In the genomic region with DNA sequence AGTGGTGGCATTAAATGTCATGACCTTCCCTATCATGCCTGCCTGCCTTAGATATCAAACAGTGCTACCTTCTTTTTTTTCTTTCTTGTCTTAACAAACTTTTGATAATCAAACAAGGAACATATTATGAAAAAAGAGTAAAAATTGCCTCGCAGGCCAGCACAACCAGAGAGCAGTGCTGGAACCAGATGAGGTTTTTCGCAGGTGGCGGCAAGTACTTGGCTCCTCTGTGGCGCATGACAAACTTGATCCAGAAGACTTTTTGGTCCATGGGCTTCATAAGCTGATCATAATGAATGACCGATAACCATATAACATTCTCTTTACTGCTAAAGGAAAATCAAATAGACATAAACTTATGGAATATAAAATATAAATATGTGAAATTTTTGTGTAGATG, we compare ENCODE assay signal across 30 cellular contexts.
"Had no signal": no experiment of that assay in that cellular context is flagged by ENCODE, and none has a peak within 500 bp of the region (broad histone marks: within the 10 kb centered on the region; RNA-seq: fewer than 3 reads in every experiment).

No MANE protein-coding gene starts in this region.

- H3K27me3 ChIP-seq: ascending aorta, brain microvascular endothelial cell, breast epithelium had no signal

- H3K4me3 ChIP-seq: ascending aorta, breast epithelium had no signal

- H3K27ac ChIP-seq: ascending aorta, brain microvascular endothelial cell, breast epithelium, VCaP had no signal

- DNase-seq: activated B cell treated with CpG ODN at 0.5 μM for 24 hours; activated CD4-positive, alpha-beta memory T cell treated with anti-CD3 and anti-CD28 coated beads, Interleukin-2, amount 10 ng/mL, durations not matched to agents 7 days and 5 days; activated CD4-positive, alpha-beta T cell treated with anti-CD3 and anti-CD28 coated beads for 4 hours; activated CD4-positive, alpha-beta T cell treated with anti-CD3 and anti-CD28 coated beads, Interleukin-2, amount 10 ng/mL, durations not matched to agents 24 days and 14 days; activated CD4-positive, alpha-beta T cell treated with anti-CD3 and anti-CD28 coated beads, Interleukin-2, amount 50 U/mL, for 1 hour; activated CD4-positive, alpha-beta T cell treated with anti-CD3 and anti-CD28 coated beads, Interleukin-2, amount 50 U/mL, for 4 hours; activated CD4-positive, CD25-positive, alpha-beta regulatory T cell treated with anti-CD3 and anti-CD28 coated beads, Interleukin-2, amount 50 U/mL, for 72 hours; activated CD8-positive, alpha-beta memory T cell treated with anti-CD3 and anti-CD28 coated beads for 24 hours; activated CD8-positive, alpha-beta memory T cell treated with anti-CD3 and anti-CD28 coated beads, Interleukin-2, amount 10 ng/mL, durations not matched to agents 7 days and 5 days; activated CD8-positive, alpha-beta memory T cell treated with anti-CD3 and anti-CD28 coated beads, Interleukin-2, amount 50 U/mL, for 48 hours; activated CD8-positive, alpha-beta T cell treated with anti-CD3 and anti-CD28 coated beads, Interleukin-2, amount 10 ng/mL, durations not matched to agents 7 days and 5 days; activated effector memory CD4-positive, alpha-beta T cell treated with Interleukin-2 at 50 U/mL for 16 hours; activated gamma-delta T cell; activated naive CD4-positive, alpha-beta T cell treated with anti-CD3 and anti-CD28 coated beads, Interleukin-2, amount 10 ng/mL, durations not matched to agents 7 days and 5 days; activated naive CD4-positive, alpha-beta T cell treated with Interleukin-2 at 50 U/mL for 16 hours; activated naive CD8-positive, alpha-beta T cell treated with anti-CD3 and anti-CD28 coated beads, Interleukin-2, amount 10 ng/mL, durations not matched to agents 7 days and 5 days; activated naive CD8-positive, alpha-beta T cell treated with anti-CD3 and anti-CD28 coated beads, Interleukin-2, amount 50 U/mL, for 24 hours; activated T-cell treated with anti-CD3 and anti-CD28 coated beads, Interleukin-2, amount 50 U/mL, for 24 hours; activated T-cell treated with anti-CD3 and anti-CD28 coated beads, Interleukin-2, amount 50 U/mL, for 48 hours; amygdala; anterior cingulate cortex; brain microvascular endothelial cell; central memory CD4-positive, alpha-beta T cell; T-helper 1 cell; T-helper 2 cell; T-helper 9 cell had no signal

- FAIRE-seq: TTC549 had no signal

- ATAC-seq: activated CD8-positive, alpha-beta memory T cell treated with anti-CD3 and anti-CD28 coated beads, Interleukin-2, amount 10 ng/mL, durations not matched to agents 7 days and 5 days; activated CD8-positive, alpha-beta T cell treated with anti-CD3 and anti-CD28 coated beads, Interleukin-2, amount 10 ng/mL, durations not matched to agents 7 days and 5 days; activated naive CD8-positive, alpha-beta T cell treated with anti-CD3 and anti-CD28 coated beads, Interleukin-2, amount 50 U/mL, for 24 hours had no signal

- H3K9me3 ChIP-seq: ascending aorta, breast epithelium had no signal

- H3K36me3 ChIP-seq: ascending aorta, brain microvascular endothelial cell, breast epithelium had no signal

- H3K4me1 ChIP-seq: ascending aorta, breast epithelium had no signal
